In genomic region chr20:32903666-32904175, GRCh38 we compare ENCODE assay signal across 21 cellular contexts.
"Had no signal": no experiment of that assay in that cellular context is flagged by ENCODE, and none has a peak within 500 bp of the region (broad histone marks: within the 10 kb centered on the region; RNA-seq: fewer than 3 reads in every experiment).

No MANE protein-coding gene starts in this region.

- FAIRE-seq: K562 had no signal

- H3K9me3 Mint-ChIP-seq: activated T-cell treated with anti-CD3 and anti-CD28 coated beads, Interleukin-2, amount 50 U/mL, for 24 hours; activated T-helper 2 cell treated with anti-CD3 and anti-CD28 coated beads, Interferon-gamma antibody, Interleukin-2, Interleukin-4, amounts not matched to agents 10 μg/mL and 5 μg/mL and 100 μg/mL, durations not matched to agents 14 hours and 24 hours and 36 hours had no signal

- H3K4me3 ChIP-seq: breast epithelium, K562, Peyer's patch, SJSA1 had no signal

- DNase-seq: activated CD4-positive, CD25-positive, alpha-beta regulatory T cell; activated CD8-positive, alpha-beta memory T cell treated with anti-CD3 and anti-CD28 coated beads, Interleukin-2, amount 10 ng/mL, durations not matched to agents 7 days and 5 days; activated gamma-delta T cell treated with Interleukin-2 at 50 U/mL for 16 hours; activated naive CD4-positive, alpha-beta T cell treated with anti-CD3 and anti-CD28 coated beads, Interleukin-2, amount 50 U/mL, for 16 hours; activated T-cell treated with anti-CD3 and anti-CD28 coated beads, Interleukin-2, amount 50 U/mL, for 24 hours; aorta; caudate nucleus; Karpas-422; NCI-H1105 treated with DMSO at 0.1 percent for 48 hours; NCI-H1436 treated with DMSO at 0.1 percent for 48 hours; NCI-H187 treated with DMSO at 0.1 percent for 48 hours; NCI-H2081 treated with DMSO at 0.1 percent for 48 hours; NCI-H446; Peyer's patch; SHP77; SW 1271 had no signal

- H3K27ac Mint-ChIP-seq: activated CD8-positive, alpha-beta memory T cell treated with anti-CD3 and anti-CD28 coated beads, Interleukin-2, amount 10 ng/mL, durations not matched to agents 7 days and 5 days; activated T-cell treated with anti-CD3 and anti-CD28 coated beads, Interleukin-2, amount 50 U/mL, for 24 hours had no signal

- H3K36me3 Mint-ChIP-seq: activated CD8-positive, alpha-beta memory T cell treated with anti-CD3 and anti-CD28 coated beads, Interleukin-2, amount 10 ng/mL, durations not matched to agents 7 days and 5 days had no signal

- ATAC-seq: activated CD8-positive, alpha-beta memory T cell treated with anti-CD3 and anti-CD28 coated beads, Interleukin-2, amount 10 ng/mL, durations not matched to agents 7 days and 5 days had no signal

- H3K4me3 Mint-ChIP-seq: activated CD8-positive, alpha-beta memory T cell treated with anti-CD3 and anti-CD28 coated beads, Interleukin-2, amount 10 ng/mL, durations not matched to agents 7 days and 5 days; activated T-cell treated with anti-CD3 and anti-CD28 coated beads, Interleukin-2, amount 50 U/mL, for 24 hours had no signal

- H3K9me3 ChIP-seq: breast epithelium, Peyer's patch, SJSA1 had no signal

- H3K27me3 ChIP-seq: breast epithelium, Peyer's patch, SJSA1 had no signal

- H3K4me1 ChIP-seq: breast epithelium, SJSA1 had no signal

- H3K27me3 Mint-ChIP-seq: activated CD8-positive, alpha-beta memory T cell treated with anti-CD3 and anti-CD28 coated beads, Interleukin-2, amount 10 ng/mL, durations not matched to agents 7 days and 5 days; activated T-cell treated with anti-CD3 and anti-CD28 coated beads, Interleukin-2, amount 50 U/mL, for 24 hours had no signal

- H3K27ac ChIP-seq: breast epithelium, Peyer's patch, SJSA1, VCaP had no signal

- H3K36me3 ChIP-seq: breast epithelium, Peyer's patch, SJSA1 had no signal
